In genomic region chr2:112644933-112645395, GRCh38 we compare ENCODE assay signal across 8 cellular contexts. TPM values are rescaled to one million over a fixed set of nuclear protein-coding genes. Genes with fewer than 3 reads are reported as not detected.
A peak's percentile ranks its signal among the peaks of the same experiment; 100 is the strongest.
DNase-seq lines count a peak whose midpoint lies in the region; ATAC-seq, FAIRE-seq and TF ChIP-seq lines count a peak whose summit lies in the region.

No MANE protein-coding gene starts in this region.

- H3K4me3 Mint-ChIP-seq in CD14-positive monocyte: peak overlapping the region; percentile 80 to 91
- H3K4me3 Mint-ChIP-seq in activated naive CD8-positive, alpha-beta T cell: peak overlapping the region; percentile 87

- no peak for TF ChIP-seq CTCF in CD14-positive monocyte (IDR thresholded peaks at IDR 0.05)
- TF ChIP-seq CTCF in HEK293 (tag by site-specific recombination; IDR thresholded peaks at IDR 0.05): no peak

- peak overlapping the region; percentile 87 to 95 (median 92) for H3K27ac Mint-ChIP-seq in CD14-positive monocyte
- H3K27ac Mint-ChIP-seq in activated naive CD8-positive, alpha-beta T cell: peak overlapping the region; percentile 83

- DNase-seq in CD14-positive monocyte (ENCODE audit: low spot score) (no peak), iPS DF 6.9 (ENCODE audit: low read depth, low spot score) (no peak), small intestine (no peak), ecto neural progenitor cell (ENCODE audit: low spot score) (no peak)

- peaks cover 0 to 2% (median 0%) of the 10 kb centered on the region in 3 donors for H3K27me3 Mint-ChIP-seq in CD14-positive monocyte (ENCODE audit: low read depth in 3 of 3)
- no peaks in the 10 kb centered on the region for H3K27me3 Mint-ChIP-seq in activated naive CD8-positive, alpha-beta T cell

- CTCF ChIA-PET in HEK293 (lab: Yijun Ruan, JAX): interaction anchor here (0.7 to 3.0 kb wide), 10 partner anchors 10 to 241 kb away, joined by 3 to 19 read pairs (median 5); no protein-coding TSS in a partner anchor

- H3K36me3 ChIP-seq in HEK293 (ENCODE audit: control insufficient read depth in 2 of 2, insufficient read depth in 1 of 2, low read length in 2 of 2) (peaks cover 0 to 33% of the 10 kb centered on the region in 2 experiments; a peak in 2 of 3 replicates), iPS DF 6.9 (ENCODE audit: control insufficient read depth, insufficient read depth, low read length) (peaks cover 8% of the 10 kb centered on the region; the same call in 1 of the 2 replicates), small intestine (ENCODE audit: control insufficient read depth in 2 of 2, insufficient read depth in 2 of 2, low read length in 2 of 2) (peaks cover 2 to 8% of the 10 kb centered on the region in 2 donors)

- ATAC-seq in activated CD4-positive, CD25-positive, alpha-beta regulatory T cell treated with anti-CD3 and anti-CD28 coated beads, Interleukin-2, amount 50 U/mL, for 24 hours: no peak
- ATAC-seq in GM21825 (IDR thresholded peaks at IDR 0.05; ENCODE audit: unreplicated experiment): no peak

- FAIRE-seq in small intestine (lab: Jason Lieb, UNC): no peak

- no peaks in the 10 kb centered on the region for H3K9me3 Mint-ChIP-seq in CD14-positive monocyte
- no peaks in the 10 kb centered on the region for H3K9me3 Mint-ChIP-seq in activated naive CD8-positive, alpha-beta T cell (ENCODE audit: low read depth)

- no CpG with 5 or more reads among the region's 16 CpGs for WGBS in iPS DF 6.9 (ENCODE audit: insufficient coverage, insufficient read length)
- 1 to 3% (median 2%) methylated on average over 15 to 16 of the region's 16 CpGs for WGBS in small intestine, 3 donors

- H3K27me3 ChIP-seq in iPS DF 6.9 (ENCODE audit: control insufficient read depth, insufficient read depth, low read length) (no peaks in the 10 kb centered on the region), small intestine (ENCODE audit: control insufficient read depth in 2 of 2, insufficient read depth in 2 of 2, low read length in 2 of 2) (no peaks in the 10 kb centered on the region)

- intact Hi-C loops in CD14-positive monocyte (cut with micrococcal nuclease): loop anchor here (2.0 to 5.0 kb wide), 3 partner anchors 20 to 47 kb away; no protein-coding TSS in a partner anchor

- POLR2A ChIA-PET in HEK293 (lab: Yijun Ruan, JAX): interaction anchor here (0.6 to 4.2 kb wide), 8 partner anchors 13 to 297 kb away, joined by 3 to 36 read pairs (median 4); partner anchors contain the start of gene CHCHD5

- no peaks in the 10 kb centered on the region for H3K9me3 ChIP-seq in HEK293 (ENCODE audit: control insufficient read depth, insufficient read depth, low read depth, low read length)
- H3K9me3 ChIP-seq in iPS DF 6.9 (ENCODE audit: control insufficient read depth, insufficient read depth, low read length): no peaks in the 10 kb centered on the region
- H3K9me3 ChIP-seq in small intestine (ENCODE audit: control insufficient read depth, low read depth): no peaks in the 10 kb centered on the region

- peaks cover 77% of the 10 kb centered on the region for H3K4me1 Mint-ChIP-seq in CD14-positive monocyte
- peaks cover 57% of the 10 kb centered on the region for H3K4me1 Mint-ChIP-seq in activated naive CD8-positive, alpha-beta T cell (ENCODE audit: low read depth)

- H3K27ac ChIP-seq in HEK293 (ENCODE audit: extremely low read depth, low read depth, low read length) (peak overlapping the region; percentile 97; the same call in 1 of the 2 replicates), iPS DF 6.9 (ENCODE audit: low read length) (no peak overlapping the region), small intestine (ENCODE audit: low read depth in 1 of 2, low read length in 1 of 2) (peak overlapping the region; percentile 98 to 99)

- H3K36me3 Mint-ChIP-seq in CD14-positive monocyte: peaks cover 35 to 46% of the 10 kb centered on the region in 2 donors
- peaks cover 15% of the 10 kb centered on the region for H3K36me3 Mint-ChIP-seq in activated naive CD8-positive, alpha-beta T cell

- peak overlapping the region; percentile 93 for H3K4me3 ChIP-seq in HEK293 (ENCODE audit: low read depth, low read length)
- H3K4me3 ChIP-seq in iPS DF 6.9 (ENCODE audit: low read length): peak overlapping the region; percentile 100; the same call in 1 of the 2 replicates
- peak overlapping the region; percentile 43 to 50 for H3K4me3 ChIP-seq in small intestine (ENCODE audit: low read depth in 1 of 2, low read length in 2 of 2)

- H3K4me1 ChIP-seq in HEK293 (ENCODE audit: control insufficient read depth, insufficient read depth, low read length): peaks cover 4% of the 10 kb centered on the region
- H3K4me1 ChIP-seq in iPS DF 6.9 (ENCODE audit: control insufficient read depth, insufficient read depth, low read length): no peaks in the 10 kb centered on the region
- H3K4me1 ChIP-seq in small intestine (ENCODE audit: control insufficient read depth in 2 of 2, insufficient read depth in 1 of 2, low read depth in 1 of 2, low read length in 1 of 2): peaks cover 0 to 18% of the 10 kb centered on the region in 2 donors

TF ChIP-seq in HEK293, 187 proteins besides CTCF, POLR2A, EP300 and RAD21:
- TF ChIP-seq ZNF132 (tag by site-specific recombination; IDR thresholded peaks at IDR 0.05; ENCODE audit: borderline replicate concordance) (no peak), ZNF76 (tag by site-specific recombination; IDR thresholded peaks at IDR 0.05; ENCODE audit: borderline replicate concordance, low read depth) (peak; percentile 68; the same call in 1 of the 2 replicates), ZNF785 (tag by site-specific recombination; IDR thresholded peaks at IDR 0.05) (no peak), KLF16 (tag by site-specific recombination; IDR thresholded peaks at IDR 0.05) (no peak), SP7 (tag by site-specific recombination; IDR thresholded peaks at IDR 0.05) (0 out of 2 replicates have a peak, but pooled peaks have one; percentile 13), ZNF488 (tag by site-specific recombination; IDR thresholded peaks at IDR 0.05) (0 out of 2 replicates have a peak, but pooled peaks have one; percentile 32), ZNF341 (tag by site-specific recombination; IDR thresholded peaks at IDR 0.05; ENCODE audit: low read depth) (0 out of 2 replicates have a peak, but pooled peaks have one; percentile 6), ZNF146 (tag by site-specific recombination; IDR thresholded peaks at IDR 0.05) (no peak), ZNF664 (tag by site-specific recombination; IDR thresholded peaks at IDR 0.05) (peak; percentile 74), ZBTB20 (tag by site-specific recombination; IDR thresholded peaks at IDR 0.05) (peak; percentile 44; the same call in 1 of the 2 replicates)
- TF ChIP-seq, protein P1, sequence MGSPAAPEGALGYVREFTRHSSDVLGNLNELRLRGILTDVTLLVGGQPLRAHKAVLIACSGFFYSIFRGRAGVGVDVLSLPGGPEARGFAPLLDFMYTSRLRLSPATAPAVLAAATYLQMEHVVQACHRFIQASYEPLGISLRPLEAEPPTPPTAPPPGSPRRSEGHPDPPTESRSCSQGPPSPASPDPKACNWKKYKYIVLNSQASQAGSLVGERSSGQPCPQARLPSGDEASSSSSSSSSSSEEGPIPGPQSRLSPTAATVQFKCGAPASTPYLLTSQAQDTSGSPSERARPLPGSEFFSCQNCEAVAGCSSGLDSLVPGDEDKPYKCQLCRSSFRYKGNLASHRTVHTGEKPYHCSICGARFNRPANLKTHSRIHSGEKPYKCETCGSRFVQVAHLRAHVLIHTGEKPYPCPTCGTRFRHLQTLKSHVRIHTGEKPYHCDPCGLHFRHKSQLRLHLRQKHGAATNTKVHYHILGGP (tag by site-specific recombination; IDR thresholded peaks at IDR 0.05): no peak

RNA-seq across cellular contexts. Expression of gene SLC20A1, which starts 0.8 kb away (rescaled TPM):
- 10 to 100 TPM; 16.1 to 36.3 TPM for polyA plus RNA-seq in CD14-positive monocyte
- polyA plus RNA-seq in small intestine: 10 to 100 TPM; 14.8 to 26.7 (median 24.6) TPM

Comparison
In these comparisons a context has a peak if more than half of its experiments do, and no peak if none do; other contexts are left out.
1. H3K4me3 ChIP-seq: peak in every context shown above with its lines; median percentile 100 in iPS DF 6.9; 93 in HEK293; 46 in small intestine.